8 cellular contexts compared by ENCODE assay signal in the genomic region with DNA sequence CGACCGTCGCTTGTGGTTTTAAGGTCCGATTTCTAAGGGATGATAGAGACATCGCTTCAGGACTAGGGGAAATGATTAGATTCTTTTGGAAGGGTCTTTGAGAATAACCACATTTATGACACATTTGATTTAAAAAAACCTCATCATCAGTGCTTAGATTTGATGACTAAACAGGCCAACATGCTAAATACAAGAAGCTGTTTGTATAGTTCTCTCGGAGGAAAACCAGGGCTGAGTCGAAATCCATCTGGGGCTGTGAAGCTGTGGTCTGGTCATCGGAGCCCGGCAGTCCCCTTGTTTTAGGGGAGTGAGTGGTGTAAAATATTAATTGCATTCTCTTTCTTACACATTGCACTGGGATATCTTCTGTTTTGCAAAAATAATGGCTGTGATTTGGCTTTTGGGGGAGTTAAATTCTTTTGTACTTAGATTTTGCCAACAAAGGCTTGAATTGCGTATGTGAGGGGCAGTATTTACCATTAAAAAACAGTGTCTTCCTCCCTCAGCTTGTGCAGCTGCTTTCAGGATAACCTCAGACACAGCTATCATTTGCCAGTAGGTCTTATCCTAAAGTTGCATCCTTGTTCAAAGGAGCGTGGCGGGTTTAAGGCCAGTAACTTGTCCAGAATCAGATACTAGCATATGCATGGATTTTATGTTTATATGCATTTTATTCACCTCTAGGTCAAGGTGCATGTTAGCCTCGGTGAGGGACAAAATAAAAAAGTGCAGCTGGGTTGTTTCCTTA. TPM values are rescaled to one million over a fixed set of nuclear protein-coding genes. Genes with fewer than 3 reads are reported as not detected.
DNase-seq lines count a peak whose midpoint lies in the region; ATAC-seq, FAIRE-seq and TF ChIP-seq lines count a peak whose summit lies in the region.

No MANE protein-coding gene starts in this region.

- peaks cover 13% of the 10 kb centered on the region for H3K36me3 Mint-ChIP-seq in activated naive CD8-positive, alpha-beta T cell treated with anti-CD3 and anti-CD28 coated beads, Interleukin-2, amount 50 U/mL, for 24 hours (ENCODE audit: low read depth)

- ATAC-seq in HG03432 (IDR thresholded peaks at IDR 0.05; ENCODE audit: unreplicated experiment) (peak; percentile 25), GM18868 (IDR thresholded peaks at IDR 0.05; ENCODE audit: unreplicated experiment) (no peak)
- ATAC-seq in activated naive CD8-positive, alpha-beta T cell treated with anti-CD3 and anti-CD28 coated beads, Interleukin-2, amount 50 U/mL, for 24 hours: peak; percentile 15

- no peaks in the 10 kb centered on the region for H3K27me3 Mint-ChIP-seq in activated naive CD8-positive, alpha-beta T cell treated with anti-CD3 and anti-CD28 coated beads, Interleukin-2, amount 50 U/mL, for 24 hours

- peak overlapping the region; percentile 90 for H3K27ac Mint-ChIP-seq in activated naive CD8-positive, alpha-beta T cell treated with anti-CD3 and anti-CD28 coated beads, Interleukin-2, amount 50 U/mL, for 24 hours

- peaks cover 5% of the 10 kb centered on the region for H3K4me1 ChIP-seq in testis

- H3K27me3 ChIP-seq in testis: no peaks in the 10 kb centered on the region

- peak overlapping the region; percentile 98 for H3K4me3 Mint-ChIP-seq in activated naive CD8-positive, alpha-beta T cell treated with anti-CD3 and anti-CD28 coated beads, Interleukin-2, amount 50 U/mL, for 24 hours

- no peak for TF ChIP-seq POLR2A in GM12891 (IDR thresholded peaks at IDR 0.05; ENCODE audit: low read depth, low read length)
- no peak for TF ChIP-seq POLR2A in testis (IDR thresholded peaks at IDR 0.05)

- H3K4me1 Mint-ChIP-seq in activated naive CD8-positive, alpha-beta T cell treated with anti-CD3 and anti-CD28 coated beads, Interleukin-2, amount 50 U/mL, for 24 hours: peaks cover 47% of the 10 kb centered on the region

- WGBS in testis, 2 donors: 4 to 6% methylated on average over 13 of the region's 13 CpGs

- no peaks in the 10 kb centered on the region for H3K9me3 Mint-ChIP-seq in activated naive CD8-positive, alpha-beta T cell treated with anti-CD3 and anti-CD28 coated beads, Interleukin-2, amount 50 U/mL, for 24 hours

- H3K4me3 ChIP-seq in testis: peak overlapping the region; percentile 44 to 63

- DNase-seq in GM12891 (ENCODE audit: insufficient read length, low spot score): no peak
- no peak for DNase-seq in activated naive CD8-positive, alpha-beta T cell treated with anti-CD3 and anti-CD28 coated beads, Interleukin-2, amount 50 U/mL, for 24 hours
- peak; percentile 34 for DNase-seq in inferior parietal cortex (ENCODE audit: extremely low spot score)
- DNase-seq in testis: no peak
- no peak for DNase-seq in retina
- DNase-seq in NCI-H510A (lab: John Stamatoyannopoulos, UW): no peak

- peak overlapping the region; percentile 46 to 55 for H3K27ac ChIP-seq in testis

- H3K36me3 ChIP-seq in testis (ENCODE audit: low read depth, missing control alignments): no peaks in the 10 kb centered on the region

- intact Hi-C loops in testis (cut with DNase I; ENCODE audit: low total_unique reads): no loop called here

- peak; percentile 90 for FAIRE-seq in GM12891 (lab: Jason Lieb, UNC)

- no peak for TF ChIP-seq CTCF in testis (IDR thresholded peaks at IDR 0.05)

- no peaks in the 10 kb centered on the region for H3K9me3 ChIP-seq in testis

TF ChIP-seq in GM12891, 5 proteins besides CTCF, POLR2A, EP300 and RAD21:
- TF ChIP-seq POLR2AphosphoS5 (IDR thresholded peaks at IDR 0.05; ENCODE audit: low read depth, low read length) (no peak), POU2F2 (IDR thresholded peaks at IDR 0.05; ENCODE audit: low read depth, low read length) (no peak), TAF1 (IDR thresholded peaks at IDR 0.05; ENCODE audit: low read depth, low read length) (no peak), PAX5 (IDR thresholded peaks at IDR 0.05; ENCODE audit: insufficient read depth, low read length, severe bottlenecking) (no peak), SPI1 (IDR thresholded peaks at IDR 0.05; ENCODE audit: low read depth, low read length) (no peak)

RNA-seq across cellular contexts. Expression of a gene that starts 0.6 kb away (rescaled TPM):
- polyA plus RNA-seq in GM12891 (2012; ENCODE audit: low read depth, missing spikeins): 33.6 TPM
- total RNA-seq in testis: 100 to 1,000 TPM; 248 to 312 TPM
- 250 TPM for polyA plus RNA-seq in testis (ENCODE audit: insufficient read depth, low read depth, low replicate concordance)
